ENCODE assay signal across 1 cellular context in the genomic region with DNA sequence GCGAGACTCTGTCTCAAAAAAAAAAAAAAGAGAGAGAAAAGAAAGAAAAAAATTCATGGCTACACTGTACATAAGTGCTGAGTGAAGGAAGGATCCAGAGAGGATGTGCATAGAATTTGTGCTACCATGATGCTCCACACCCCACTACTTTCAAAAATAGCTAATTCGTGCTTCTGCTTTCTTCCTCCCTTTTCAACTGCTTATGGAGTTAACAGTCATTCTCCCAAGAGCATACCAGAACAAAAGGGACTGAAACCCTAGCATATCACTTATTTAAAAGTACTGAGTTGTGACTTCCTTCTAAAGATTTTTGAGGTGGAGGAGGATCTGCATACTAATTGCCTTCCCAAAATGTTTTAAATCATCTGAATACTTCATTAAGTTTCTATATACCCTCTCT.
TF ChIP-seq lines count a peak whose summit lies in the region.

No MANE protein-coding gene starts in this region.

TF ChIP-seq in K562, 482 proteins besides CTCF, POLR2A, EP300 and RAD21:
- TF ChIP-seq NCOR1 (IDR thresholded peaks at IDR 0.05), result no peak
- peak; percentile 49; the same call in 1 of the 2 replicates for TF ChIP-seq FOXM1 (IDR thresholded peaks at IDR 0.05; ENCODE audit: low read depth)
- no peak for TF ChIP-seq FOXM1 (CRISPR knock-in tag; IDR thresholded peaks at IDR 0.05; ENCODE audit: low read depth)
